10 cellular contexts compared by ENCODE assay signal in genomic region chr3:11592460-11593298, GRCh38. TPM values are rescaled to one million over a fixed set of nuclear protein-coding genes. Genes with fewer than 3 reads are reported as not detected.
DNase-seq lines count a peak whose midpoint lies in the region; ATAC-seq and TF ChIP-seq lines count a peak whose summit lies in the region.
"Had no signal": no experiment of that assay in that cellular context is flagged by ENCODE, and none has a peak within 500 bp of the region (broad histone marks: within the 10 kb centered on the region; RNA-seq: fewer than 3 reads in every experiment).

No MANE protein-coding gene starts in this region.

- H3K36me3 Mint-ChIP-seq in neural crest cell (ENCODE audit: low read depth), result peaks cover 31% of the 10 kb centered on the region

- H3K27ac ChIP-seq in cardiac muscle cell (peak overlapping the region; percentile 93), aorta (ENCODE audit: low read depth in 1 of 2, low read length in 2 of 2) (peak overlapping the region; percentile 36 to 72)

- DNase-seq in cardiac muscle cell (ENCODE audit: low read depth in 1 of 2, low spot score in 1 of 2), result no peak
- DNase-seq in cardiac septum (ENCODE audit: low spot score), result no peak
- DNase-seq in fibroblast of the aortic adventitia (ENCODE audit: low read depth), result peak; percentile 63
- no peak for DNase-seq in neural crest cell (ENCODE audit: low read depth, low spot score)
- peak in 1 of 2 donors; percentile 72 for DNase-seq in aorta
- DNase-seq in NCI-H1048 (lab: John Stamatoyannopoulos, UW), result no peak
- no peak for DNase-seq in GDM1 (lab: John Stamatoyannopoulos, UW)
- DNase-seq: activated effector memory CD4-positive, alpha-beta T cell treated with Interleukin-2 at 50 U/mL for 16 hours; MV-4-11 had no signal

- H3K27me3 ChIP-seq in cardiac muscle cell (no peaks in the 10 kb centered on the region), aorta (ENCODE audit: control insufficient read depth in 1 of 2, insufficient read depth in 2 of 2, low read length in 1 of 2) (no peaks in the 10 kb centered on the region)

- H3K4me3 ChIP-seq in cardiac muscle cell (no peak overlapping the region), fibroblast of the aortic adventitia (ENCODE audit: low read depth, low read length) (no peak overlapping the region), aorta (ENCODE audit: low read length in 2 of 2) (no peak overlapping the region)

- H3K4me3 Mint-ChIP-seq in neural crest cell, result peak overlapping the region; percentile 77

- H3K9me3 ChIP-seq in cardiac muscle cell (ENCODE audit: low read depth) (no peaks in the 10 kb centered on the region), aorta (ENCODE audit: control insufficient read depth, low read length) (no peaks in the 10 kb centered on the region)

- intact Hi-C loops in cardiac septum (cut with DNase I), result no loop called here
- intact Hi-C loops in aorta (cut with DNase I), result no loop called here

- TF ChIP-seq CTCF in cardiac muscle cell (IDR thresholded peaks at IDR 0.05; ENCODE audit: low read depth, low read length) (no peak), fibroblast of the aortic adventitia (IDR thresholded peaks at IDR 0.05; ENCODE audit: insufficient read depth, low read length) (no peak), neural crest cell (conservative IDR thresholded peaks at IDR 0.05) (no peak)

- H3K4me1 ChIP-seq in cardiac muscle cell (ENCODE audit: low read depth), result peaks cover 52% of the 10 kb centered on the region
- peaks cover 13 to 28% of the 10 kb centered on the region in 2 donors for H3K4me1 ChIP-seq in aorta (ENCODE audit: control insufficient read depth in 1 of 2, insufficient read depth in 2 of 2, low read length in 2 of 2)

- H3K4me1 Mint-ChIP-seq in neural crest cell, result peaks cover 69% of the 10 kb centered on the region

- H3K36me3 ChIP-seq in cardiac muscle cell (no peaks in the 10 kb centered on the region), aorta (ENCODE audit: control insufficient read depth in 1 of 2, insufficient read depth in 2 of 2, low read length in 1 of 2) (no peaks in the 10 kb centered on the region)

- H3K9me3 Mint-ChIP-seq in neural crest cell, result peaks cover 2% of the 10 kb centered on the region

- WGBS in aorta, 2 donors, result 22 to 28% methylated on average over 14 of the region's 14 CpGs

- H3K27me3 Mint-ChIP-seq in neural crest cell (ENCODE audit: low read depth), result no peaks in the 10 kb centered on the region

- peak overlapping the region; percentile 94 for H3K27ac Mint-ChIP-seq in neural crest cell (ENCODE audit: unreplicated experiment)

- peak; percentile 28 for ATAC-seq in aorta (ENCODE audit: low FRiP score)
- no peak for ATAC-seq in HG03175 (IDR thresholded peaks at IDR 0.05; ENCODE audit: unreplicated experiment)

RNA-seq across cellular contexts. Expression of gene VGLL4, which starts 51.0 kb away (rescaled TPM):
- total RNA-seq in cardiac muscle cell, result 139 and 147 TPM in 2 replicates
- polyA plus RNA-seq in cardiac muscle cell, result 62.9 and 76.5 TPM in 2 replicates
- total RNA-seq in cardiac septum, result 40.7 TPM
- 94.2 and 131 TPM in 2 replicates for total RNA-seq in fibroblast of the aortic adventitia (ENCODE audit: low replicate concordance)
- 82.8 and 90.2 TPM in 2 replicates for total RNA-seq in neural crest cell
- 100 to 1,000 TPM in 1 of 2 donors, 10 to 100 TPM in 1; 93.5 to 104 TPM for total RNA-seq in aorta
- polyA plus RNA-seq in aorta, result 10 to 100 TPM; 44.7 to 47.8 TPM
